ENCODE assay signal across 2 cellular contexts in genomic region chr16:85633438-85633743, GRCh38.
TF ChIP-seq lines count a peak whose summit lies in the region.

No MANE protein-coding gene starts in this region.

TF ChIP-seq in K562, 482 proteins besides CTCF, POLR2A, EP300 and RAD21:
- TF ChIP-seq POLR2G (IDR thresholded peaks at IDR 0.05; ENCODE audit: low read depth, low read length): peak; percentile 50
- TF ChIP-seq RBFOX2 (IDR thresholded peaks at IDR 0.05; ENCODE audit: low read depth, low read length): 0 out of 2 replicates have a peak, but pooled peaks have one; percentile 25
- no peak for TF ChIP-seq ZNF354B (CRISPR knock-in tag; IDR thresholded peaks at IDR 0.05)

TF ChIP-seq in H1, 55 proteins besides CTCF, POLR2A, EP300 and RAD21:
- no peak for TF ChIP-seq SP2 (IDR thresholded peaks at IDR 0.05; ENCODE audit: low read length)
